8 cellular contexts compared by ENCODE assay signal in the genomic region with DNA sequence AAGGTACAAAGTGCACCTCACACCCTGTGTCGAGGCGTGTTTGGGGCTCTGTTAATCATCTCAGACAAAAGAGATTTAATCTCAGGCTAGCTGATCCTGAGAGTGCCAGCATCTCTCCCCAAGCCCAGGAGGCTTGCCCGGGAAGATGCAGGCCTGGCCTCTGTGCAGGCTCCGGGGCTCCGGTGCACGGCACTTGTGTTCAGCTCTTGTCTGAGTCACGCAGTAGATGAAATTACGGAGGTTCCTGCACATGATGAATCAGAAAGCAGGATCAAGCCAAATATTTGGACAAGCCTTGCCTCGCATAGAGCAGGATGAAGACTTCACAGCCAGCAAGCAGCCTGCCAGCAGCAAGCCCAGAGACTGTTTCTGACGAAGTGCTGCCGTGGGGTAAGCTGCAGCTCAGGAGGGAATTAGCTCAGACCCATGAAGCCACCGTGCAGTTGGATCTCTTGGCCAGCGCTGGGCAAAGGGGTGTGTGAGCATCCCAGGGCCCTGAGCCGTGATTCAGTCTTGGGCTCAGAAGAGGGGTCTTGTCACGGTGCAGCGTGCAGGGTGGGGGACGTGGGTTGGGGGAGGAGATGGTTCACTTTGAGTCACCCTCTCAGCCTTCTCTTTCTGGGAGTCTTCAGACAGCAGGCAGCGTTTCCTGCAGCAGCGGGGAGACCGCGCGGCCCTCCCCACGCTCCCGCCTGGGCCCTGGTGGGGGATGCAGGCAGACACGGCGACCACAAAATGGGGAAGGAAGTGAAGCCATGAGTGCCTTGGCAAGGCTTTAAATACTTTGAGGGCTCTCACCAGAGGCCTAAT.
DNase-seq lines count a peak whose midpoint lies in the region; ATAC-seq, FAIRE-seq and TF ChIP-seq lines count a peak whose summit lies in the region.

No MANE protein-coding gene starts in this region.

- no peak for TF ChIP-seq EP300 in A549 (IDR thresholded peaks at IDR 0.05)

- no peak overlapping the region for H3K4me3 Mint-ChIP-seq in WTC11

- no peaks in the 10 kb centered on the region for H3K27me3 ChIP-seq in osteoblast (ENCODE audit: insufficient read depth, low read length)

- no peaks in the 10 kb centered on the region for H3K36me3 ChIP-seq in osteoblast (ENCODE audit: insufficient read depth, low read length)

- 23% methylated on average over 22 of the region's 26 CpGs for WGBS in A549 (ENCODE audit: missing lambda C conversion rate)

- H3K79me2 ChIP-seq in osteoblast (ENCODE audit: insufficient read depth, low read length): no peaks in the 10 kb centered on the region

- no peaks in the 10 kb centered on the region for H3K36me3 Mint-ChIP-seq in WTC11

- H3K4me1 ChIP-seq in A549: peaks cover 21% of the 10 kb centered on the region
- peaks cover 18% of the 10 kb centered on the region for H3K4me1 ChIP-seq in osteoblast (ENCODE audit: insufficient read depth, low read length)

- peak; percentile 91 to 96 for ATAC-seq in A549
- peak; percentile 66 for ATAC-seq in GM18909 (IDR thresholded peaks at IDR 0.05; ENCODE audit: poor library complexity, unreplicated experiment)
- ATAC-seq in WTC11: peak; percentile 46; the same call in 1 of the 2 replicates
- ATAC-seq in HG02840 (IDR thresholded peaks at IDR 0.05; ENCODE audit: low FRiP score, unreplicated experiment): no peak

- H3K9me3 ChIP-seq in A549 (no peaks in the 10 kb centered on the region), osteoblast (ENCODE audit: low read depth, low read length) (no peaks in the 10 kb centered on the region)

- DNase-seq in A549 (ENCODE audit: low read depth in 1 of 2, low spot score in 1 of 2) (peak; percentile 85 to 87), HS-27A (ENCODE audit: low read depth) (peak; percentile 93), WTC11 (ENCODE audit: low spot score) (no peak), fibroblast of peridontal ligament (ENCODE audit: extremely low read depth) (peak; percentile 99), osteoblast (ENCODE audit: insufficient read length, low spot score, missing footprints) (peak; percentile 97), D721Med (ENCODE audit: insufficient read length, low spot score) (no peak)

- no peak overlapping the region for H3K27ac Mint-ChIP-seq in WTC11

- TF ChIP-seq POLR2A in A549 (IDR thresholded peaks at IDR 0.05; ENCODE audit: low read length): no peak

- H3K27ac ChIP-seq in A549 (peak overlapping the region; percentile 62 to 81), osteoblast (ENCODE audit: low read depth, low read length) (peak overlapping the region; percentile 94)

- H2AFZ ChIP-seq in osteoblast (ENCODE audit: low read length): peak overlapping the region; percentile 79

- TF ChIP-seq RAD21 in A549 (conservative IDR thresholded peaks at IDR 0.05 in 1 of 2, IDR thresholded peaks at IDR 0.05 in 1 of 2): peak; percentile 26 to 35; a peak in 1 of 5 replicates

- H4K20me1 ChIP-seq in osteoblast (ENCODE audit: insufficient read depth, low read length): no peaks in the 10 kb centered on the region

- no peaks in the 10 kb centered on the region for H3K9me3 Mint-ChIP-seq in WTC11

- CTCF ChIA-PET in A549 (lab: Yijun Ruan, JAX): interaction anchor here (1.1 to 2.2 kb wide), 5 partner anchors 9 to 227 kb away, joined by 4 to 13 read pairs (median 6); no protein-coding TSS in a partner anchor
- CTCF ChIA-PET in WTC11 (lab: Charles Lee): interaction anchor here (1.6 kb wide), 1 partner anchor 228 kb away, joined by 5 read pairs; no protein-coding TSS in a partner anchor

- peaks cover 26% of the 10 kb centered on the region for H3K4me1 Mint-ChIP-seq in WTC11

- TF ChIP-seq CTCF in A549 (IDR thresholded peaks at IDR 0.05) (no peak), WTC11 (IDR thresholded peaks at IDR 0.05) (no peak), osteoblast (IDR thresholded peaks at IDR 0.05; ENCODE audit: extremely low read depth, low read depth, low read length) (no peak), D721Med (IDR thresholded peaks at IDR 0.05; ENCODE audit: insufficient read depth, missing control alignments) (no peak)

- POLR2A ChIA-PET in A549 (lab: Yijun Ruan, JAX): interaction anchor here (0.7 to 1.3 kb wide), 3 partner anchors 8 to 89 kb away, joined by 3 to 5 read pairs (median 4); partner anchors contain the start of gene MEF2A
- POLR2A ChIA-PET in WTC11 (lab: Charles Lee): no interaction called here

- H3K4me3 ChIP-seq in A549 (0 out of 3 replicates have a peak overlapping the region, but pooled peaks have one; percentile 3), osteoblast (ENCODE audit: insufficient read depth, low read length) (peak overlapping the region; percentile 52)

- FAIRE-seq in A549 (lab: Jason Lieb, UNC): peak; percentile 84
- no peak for FAIRE-seq in D721Med (lab: Jason Lieb, UNC)

- H3K27me3 Mint-ChIP-seq in WTC11 (ENCODE audit: low read depth): peaks cover 3% of the 10 kb centered on the region

- peak overlapping the region; percentile 72 for H3K4me2 ChIP-seq in A549
- H3K4me2 ChIP-seq in osteoblast (ENCODE audit: insufficient read depth, low read length): peak overlapping the region; percentile 78

TF ChIP-seq in A549, 52 proteins besides CTCF, POLR2A, EP300 and RAD21 (continues in another document):
- TF ChIP-seq BHLHE40 (IDR thresholded peaks at IDR 0.05; ENCODE audit: low read depth, low read length) (no peak), FOSL2 (IDR thresholded peaks at IDR 0.05) (peak; percentile 68), FOSL2 (CRISPR knock-in tag; IDR thresholded peaks at IDR 0.05) (peak; percentile 91), MYC (IDR thresholded peaks at IDR 0.05; ENCODE audit: borderline replicate concordance, low read length) (0 out of 2 replicates have a peak, but pooled peaks have one; percentile 30), GATA3 (IDR thresholded peaks at IDR 0.05; ENCODE audit: borderline replicate concordance) (peak; percentile 12; the same call in 1 of the 2 replicates), JUN (IDR thresholded peaks at IDR 0.05) (peak in 1 of 2 experiments; percentile 48; a peak in 1 of 5 replicates), E2F6 (IDR thresholded peaks at IDR 0.05; ENCODE audit: borderline replicate concordance, low read depth) (peak; percentile 74; the same call in 1 of the 2 replicates), SMC3 (IDR thresholded peaks at IDR 0.05) (peak; percentile 23; the same call in 1 of the 3 replicates), RFX5 (IDR thresholded peaks at IDR 0.05) (no peak), PBX3 (IDR thresholded peaks at IDR 0.05) (no peak)
- TF ChIP-seq, protein P1, sequence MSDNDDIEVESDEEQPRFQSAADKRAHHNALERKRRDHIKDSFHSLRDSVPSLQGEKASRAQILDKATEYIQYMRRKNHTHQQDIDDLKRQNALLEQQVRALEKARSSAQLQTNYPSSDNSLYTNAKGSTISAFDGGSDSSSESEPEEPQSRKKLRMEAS (IDR thresholded peaks at IDR 0.05): peak; percentile 79

TF ChIP-seq in WTC11, 78 proteins besides CTCF, POLR2A, EP300 and RAD21 (continues in another document):
- TF ChIP-seq NR3C1 (CRISPR knock-in tag; conservative IDR thresholded peaks at IDR 0.05; ENCODE audit: low read depth) (no peak), ZNF263 (CRISPR knock-in tag; IDR thresholded peaks at IDR 0.05; ENCODE audit: low read depth) (no peak), NFE2L1 (CRISPR knock-in tag; IDR thresholded peaks at IDR 0.05) (no peak), CDX4 (CRISPR knock-in tag; IDR thresholded peaks at IDR 0.05; ENCODE audit: borderline replicate concordance) (no peak), FOXK1 (CRISPR knock-in tag; IDR thresholded peaks at IDR 0.05) (no peak), CBFB (CRISPR knock-in tag; IDR thresholded peaks at IDR 0.05; ENCODE audit: low read depth) (no peak), ARID4B (CRISPR knock-in tag; IDR thresholded peaks at IDR 0.05; ENCODE audit: borderline replicate concordance) (no peak), CREM (CRISPR knock-in tag; IDR thresholded peaks at IDR 0.05) (no peak), NFYB (CRISPR knock-in tag; conservative IDR thresholded peaks at IDR 0.05; ENCODE audit: low read depth) (no peak)

Comparison
In these comparisons a context has a peak if more than half of its experiments do, and no peak if none do; other contexts are left out.
1. DNase-seq: peak in A549 (2 of 2), HS-27A (single experiment), fibroblast of peridontal ligament (single experiment) and osteoblast (single experiment); none in WTC11 (single experiment) and D721Med (single experiment).